In genomic region chr4:147756417-147756816, GRCh38 we compare ENCODE assay signal across 25 cellular contexts. TPM values are rescaled to one million over a fixed set of nuclear protein-coding genes. Genes with fewer than 3 reads are reported as not detected.
DNase-seq lines count a peak whose midpoint lies in the region; ATAC-seq and TF ChIP-seq lines count a peak whose summit lies in the region.
"Had no signal": no experiment of that assay in that cellular context is flagged by ENCODE, and none has a peak within 500 bp of the region (broad histone marks: within the 10 kb centered on the region; RNA-seq: fewer than 3 reads in every experiment).

No MANE protein-coding gene starts in this region.

- H2BK5ac ChIP-seq in neuronal stem cell (ENCODE audit: low read length): no peak overlapping the region

- in situ Hi-C loops in mammary epithelial cell (cut with MboI; ENCODE audit: low sequenced_read_pairs in 2 of 2): no loop called here

- no peak overlapping the region for H2BK12ac ChIP-seq in neuronal stem cell (ENCODE audit: low read length)

- peaks cover 20% of the 10 kb centered on the region for H3K36me3 Mint-ChIP-seq in Caco-2 (ENCODE audit: insufficient read depth, unreplicated experiment)
- H3K36me3 Mint-ChIP-seq: activated naive CD4-positive, alpha-beta T cell treated with anti-CD3 and anti-CD28 coated beads, Interleukin-2, amount 10 ng/mL, durations not matched to agents 7 days and 5 days had no signal

- DNase-seq in Caco-2 (no peak), mammary epithelial cell (peak; percentile 22), testis (no peak), thyroid gland (no peak), neuronal stem cell (ENCODE audit: low spot score) (no peak)
- DNase-seq: activated CD8-positive, alpha-beta T cell treated with anti-CD3 and anti-CD28 coated beads, Interleukin-2, amount 10 ng/mL, durations not matched to agents 7 days and 5 days; activated naive CD4-positive, alpha-beta T cell treated with anti-CD3 and anti-CD28 coated beads, Interleukin-2, amount 10 ng/mL, durations not matched to agents 7 days and 5 days; activated T-cell treated with anti-CD3 and anti-CD28 coated beads, Interleukin-2, amount 50 U/mL, for 24 hours; CD4-positive, alpha-beta T cell; DMS153; head of caudate nucleus; naive thymus-derived CD4-positive, alpha-beta T cell; NCI-H1105 treated with DMSO at 0.1 percent for 48 hours; NCI-H2107; NCI-H524; posterior cingulate gyrus; spleen; stimulated activated CD4-positive, alpha-beta T cell treated with anti-CD3 and anti-CD28 coated beads, Interleukin-4, amount 100 ng/mL, for 24 hours; stimulated activated naive CD8-positive, alpha-beta T cell treated with anti-CD3 and anti-CD28 coated beads, Interleukin-15, amount 100 ng/mL, for 72 hours; T1000 had no signal

- intact Hi-C loops in Caco-2 (cut with micrococcal nuclease; ENCODE audit: unreplicated experiment) (no loop called here), mammary epithelial cell (cut with micrococcal nuclease) (no loop called here), testis (cut with DNase I; ENCODE audit: low total_unique reads) (no loop called here), thyroid gland (cut with DNase I) (no loop called here)

- H3K9ac ChIP-seq in mammary epithelial cell (ENCODE audit: insufficient read depth, low read length): no peak overlapping the region
- no peak overlapping the region for H3K9ac ChIP-seq in neuronal stem cell (ENCODE audit: low read depth, low read length, poor library complexity)

- no peak overlapping the region for H3K14ac ChIP-seq in neuronal stem cell (ENCODE audit: low read length)

- H3K27ac ChIP-seq in mammary epithelial cell (ENCODE audit: insufficient read depth, low read depth, low read length) (no peak overlapping the region), muscle layer of duodenum (ENCODE audit: low read length) (peak overlapping the region; percentile 76), testis (peak overlapping the region; percentile 60 to 85), thyroid gland (no peak overlapping the region), neuronal stem cell (replicated peaks; ENCODE audit: low read length) (no peak overlapping the region)
- H3K27ac ChIP-seq: spleen had no signal

- H3K4me2 ChIP-seq in mammary epithelial cell (ENCODE audit: insufficient read depth, low read depth, low read length): no peak overlapping the region
- H3K4me2 ChIP-seq in neuronal stem cell (ENCODE audit: insufficient read depth, low read length, poor library complexity, severe bottlenecking): no peak overlapping the region

- CTCF ChIA-PET in Caco-2 (lab: Charles Lee): no interaction called here
- CTCF ChIA-PET in mammary epithelial cell (lab: Charles Lee; ENCODE audit: low non-redundant PET): no interaction called here

- H3K79me1 ChIP-seq in neuronal stem cell (ENCODE audit: low read depth, low read length): no peaks in the 10 kb centered on the region

- TF ChIP-seq CTCF in Caco-2 (IDR thresholded peaks at IDR 0.05; ENCODE audit: insufficient read depth in 1 of 2, low read depth in 1 of 2, low read length in 1 of 2, severe bottlenecking in 1 of 2, unreplicated experiment in 1 of 2) (no peak), mammary epithelial cell (conservative IDR thresholded peaks at IDR 0.05 in 1 of 2, IDR thresholded peaks at IDR 0.05 in 1 of 2; ENCODE audit: extremely low read depth in 1 of 2, insufficient read depth in 1 of 2, low read depth in 1 of 2, low read length in 2 of 2) (no peak), testis (IDR thresholded peaks at IDR 0.05) (no peak), thyroid gland (IDR thresholded peaks at IDR 0.05) (no peak)

- TF ChIP-seq POLR2A in testis (IDR thresholded peaks at IDR 0.05): no peak
- no peak for TF ChIP-seq POLR2A in thyroid gland (IDR thresholded peaks at IDR 0.05)

- H3K4me3 ChIP-seq in Caco-2 (ENCODE audit: low read depth, low read length) (no peak overlapping the region), mammary epithelial cell (replicated peaks in 1 of 3; ENCODE audit: insufficient read depth in 1 of 3, low read depth in 2 of 3, low read length in 3 of 3) (no peak overlapping the region), muscle layer of duodenum (ENCODE audit: low read depth in 1 of 2, low read length in 2 of 2) (no peak overlapping the region), testis (no peak overlapping the region), thyroid gland (replicated peaks in 1 of 3) (no peak overlapping the region), neuronal stem cell (ENCODE audit: low read length in 2 of 2) (no peak overlapping the region)
- H3K4me3 ChIP-seq: spleen had no signal

- no peak overlapping the region for H3K4ac ChIP-seq in neuronal stem cell (ENCODE audit: low read length)

- H3K79me2 ChIP-seq in mammary epithelial cell (ENCODE audit: insufficient read depth, low read length): peaks cover 93% of the 10 kb centered on the region

- no peak for ATAC-seq in GM18502 (IDR thresholded peaks at IDR 0.05; ENCODE audit: poor library complexity, unreplicated experiment)
- ATAC-seq: activated CD8-positive, alpha-beta T cell treated with anti-CD3 and anti-CD28 coated beads, Interleukin-2, amount 10 ng/mL, durations not matched to agents 7 days and 5 days; esophagus mucosa; HepG2; naive thymus-derived CD4-positive, alpha-beta T cell; SK-N-SH treated with all-trans-retinoic acid at 6 μM for 48 hours; stimulated activated naive CD8-positive, alpha-beta T cell treated with anti-CD3 and anti-CD28 coated beads, Interleukin-15, amount 100 ng/mL, for 72 hours had no signal

- H2AK5ac ChIP-seq in neuronal stem cell (ENCODE audit: low read depth, low read length): no peak overlapping the region

- H4K91ac ChIP-seq in neuronal stem cell (ENCODE audit: low read depth, low read length, poor library complexity): no peak overlapping the region

- peaks cover 37% of the 10 kb centered on the region for H3K4me1 ChIP-seq in Caco-2
- H3K4me1 ChIP-seq in mammary epithelial cell (ENCODE audit: insufficient read depth, low read length): peaks cover 26% of the 10 kb centered on the region
- peaks cover 4 to 28% of the 10 kb centered on the region in 2 donors for H3K4me1 ChIP-seq in muscle layer of duodenum (ENCODE audit: control insufficient read depth in 1 of 2, insufficient read depth in 2 of 2, low read length in 2 of 2)
- H3K4me1 ChIP-seq in testis: peaks cover 24% of the 10 kb centered on the region
- peaks cover 11 to 27% of the 10 kb centered on the region in 2 donors for H3K4me1 ChIP-seq in thyroid gland
- peaks cover 0 to 5% of the 10 kb centered on the region in 2 donors for H3K4me1 ChIP-seq in neuronal stem cell (ENCODE audit: control insufficient read depth in 2 of 2, insufficient read depth in 1 of 2, low read depth in 1 of 2, low read length in 2 of 2)
- H3K4me1 ChIP-seq: spleen had no signal

- H3K18ac ChIP-seq in neuronal stem cell (ENCODE audit: low read length): no peak overlapping the region

- H2BK120ac ChIP-seq in neuronal stem cell (ENCODE audit: low read depth, low read length): no peak overlapping the region

- no peaks in the 10 kb centered on the region for H3K27me3 ChIP-seq in Caco-2 (replicated peaks; ENCODE audit: control insufficient read depth, insufficient read depth, low read length)
- no peaks in the 10 kb centered on the region for H3K27me3 ChIP-seq in mammary epithelial cell (ENCODE audit: insufficient read depth, low read length)
- H3K27me3 ChIP-seq in muscle layer of duodenum (ENCODE audit: low read depth, low read length): no peaks in the 10 kb centered on the region
- no peaks in the 10 kb centered on the region for H3K27me3 ChIP-seq in testis
- H3K27me3 ChIP-seq in thyroid gland: no peaks in the 10 kb centered on the region
- H3K27me3 ChIP-seq in neuronal stem cell (ENCODE audit: control insufficient read depth in 3 of 3, insufficient read depth in 3 of 3, low read depth in 1 of 3, low read length in 3 of 3): no peaks in the 10 kb centered on the region
- H3K27me3 ChIP-seq: spleen had no signal

- BruUV-seq in Caco-2 (replicated peaks; lab: Mats Ljungman, UMichigan): no TSS peak
- BruUV-seq in mammary epithelial cell (replicated peaks; lab: Mats Ljungman, UMichigan): no TSS peak

- no peaks in the 10 kb centered on the region for H3K27me3 Mint-ChIP-seq in Caco-2 (ENCODE audit: insufficient read depth, unreplicated experiment)
- H3K27me3 Mint-ChIP-seq: activated naive CD4-positive, alpha-beta T cell treated with anti-CD3 and anti-CD28 coated beads, Interleukin-2, amount 10 ng/mL, durations not matched to agents 7 days and 5 days; activated T-cell treated with anti-CD3 and anti-CD28 coated beads, Interleukin-2, amount 50 U/mL, for 24 hours; CD4-positive, alpha-beta T cell; naive thymus-derived CD4-positive, alpha-beta T cell; stimulated activated naive CD8-positive, alpha-beta T cell treated with anti-CD3 and anti-CD28 coated beads, Interleukin-15, amount 100 ng/mL, for 72 hours had no signal

- peaks cover 30% of the 10 kb centered on the region for H3K4me1 Mint-ChIP-seq in Caco-2 (ENCODE audit: low read depth, unreplicated experiment)

- peak overlapping the region; percentile 9 for H3K27ac Mint-ChIP-seq in Caco-2 (ENCODE audit: unreplicated experiment)
- H3K27ac Mint-ChIP-seq: activated CD8-positive, alpha-beta T cell treated with anti-CD3 and anti-CD28 coated beads, Interleukin-2, amount 10 ng/mL, durations not matched to agents 7 days and 5 days; activated naive CD4-positive, alpha-beta T cell treated with anti-CD3 and anti-CD28 coated beads, Interleukin-2, amount 10 ng/mL, durations not matched to agents 7 days and 5 days; activated T-cell treated with anti-CD3 and anti-CD28 coated beads, Interleukin-2, amount 50 U/mL, for 24 hours; CD4-positive, alpha-beta T cell; naive thymus-derived CD4-positive, alpha-beta T cell; stimulated activated naive CD8-positive, alpha-beta T cell treated with anti-CD3 and anti-CD28 coated beads, Interleukin-15, amount 100 ng/mL, for 72 hours had no signal

- H2AFZ ChIP-seq in mammary epithelial cell (ENCODE audit: low read depth, low read length) (no peak overlapping the region), neuronal stem cell (ENCODE audit: low read length) (no peak overlapping the region)

- H2BK15ac ChIP-seq in neuronal stem cell (ENCODE audit: low read length): no peak overlapping the region

- H3K9me3 ChIP-seq in Caco-2 (no peaks in the 10 kb centered on the region), mammary epithelial cell (replicated peaks; ENCODE audit: insufficient read depth, low read length) (no peaks in the 10 kb centered on the region), muscle layer of duodenum (ENCODE audit: control insufficient read depth in 1 of 2, low read length in 2 of 2) (no peaks in the 10 kb centered on the region), testis (no peaks in the 10 kb centered on the region), thyroid gland (no peaks in the 10 kb centered on the region), neuronal stem cell (replicated peaks in 1 of 2; ENCODE audit: control insufficient read depth in 2 of 2, insufficient read depth in 1 of 2, low read depth in 1 of 2, low read length in 2 of 2) (no peaks in the 10 kb centered on the region)
- H3K9me3 ChIP-seq: spleen had no signal

- no peak overlapping the region for H4K8ac ChIP-seq in neuronal stem cell (ENCODE audit: low read depth, low read length)

- dilution Hi-C loops in mammary epithelial cell (cut with HindIII; ENCODE audit: low sequenced_read_pairs): no loop called here

- WGBS in mammary epithelial cell (ENCODE audit: low coverage, missing lambda C conversion rate): 95% methylated on average over 1 of the region's 1 CpG
- 65 to 71% methylated on average over 1 of the region's 1 CpG for WGBS in testis, 2 donors
- 81 to 91% methylated on average over 1 of the region's 1 CpG for WGBS in thyroid gland, 2 donors
- WGBS in neuronal stem cell (ENCODE audit: extremely low coverage in 2 of 2, insufficient read length in 2 of 2, insufficient replicate concordance in 1 of 2), 2 donors: no CpG with 5 or more reads among the region's 1 CpG

- H3K4me3 Mint-ChIP-seq in Caco-2 (ENCODE audit: unreplicated experiment): no peak overlapping the region
- H3K4me3 Mint-ChIP-seq: activated CD8-positive, alpha-beta T cell treated with anti-CD3 and anti-CD28 coated beads, Interleukin-2, amount 10 ng/mL, durations not matched to agents 7 days and 5 days; activated naive CD4-positive, alpha-beta T cell treated with anti-CD3 and anti-CD28 coated beads, Interleukin-2, amount 10 ng/mL, durations not matched to agents 7 days and 5 days; activated T-cell treated with anti-CD3 and anti-CD28 coated beads, Interleukin-2, amount 50 U/mL, for 24 hours; CD4-positive, alpha-beta T cell; naive thymus-derived CD4-positive, alpha-beta T cell; stimulated activated naive CD8-positive, alpha-beta T cell treated with anti-CD3 and anti-CD28 coated beads, Interleukin-15, amount 100 ng/mL, for 72 hours had no signal

- H3K36me3 ChIP-seq in Caco-2 (ENCODE audit: control insufficient read depth, insufficient read depth, low read length) (no peaks in the 10 kb centered on the region), mammary epithelial cell (ENCODE audit: insufficient read depth, low read length) (no peaks in the 10 kb centered on the region), muscle layer of duodenum (ENCODE audit: control insufficient read depth in 1 of 2, insufficient read depth in 2 of 2, low read length in 2 of 2) (no peaks in the 10 kb centered on the region), testis (ENCODE audit: low read depth, missing control alignments) (no peaks in the 10 kb centered on the region), thyroid gland (no peaks in the 10 kb centered on the region), neuronal stem cell (replicated peaks in 1 of 2; ENCODE audit: control insufficient read depth in 2 of 2, insufficient read depth in 2 of 2, low read length in 2 of 2) (no peaks in the 10 kb centered on the region)
- H3K36me3 ChIP-seq: spleen had no signal

- H3K23ac ChIP-seq in neuronal stem cell (ENCODE audit: low read depth, low read length, poor library complexity): no peak overlapping the region

- H4K20me1 ChIP-seq in mammary epithelial cell (ENCODE audit: insufficient read depth, low read length): no peaks in the 10 kb centered on the region

- no peaks in the 10 kb centered on the region for H3K9me3 Mint-ChIP-seq in Caco-2 (ENCODE audit: unreplicated experiment)
- H3K9me3 Mint-ChIP-seq: activated naive CD4-positive, alpha-beta T cell treated with anti-CD3 and anti-CD28 coated beads, Interleukin-2, amount 10 ng/mL, durations not matched to agents 7 days and 5 days; activated T-cell treated with anti-CD3 and anti-CD28 coated beads, Interleukin-2, amount 50 U/mL, for 24 hours; CD4-positive, alpha-beta T cell; naive thymus-derived CD4-positive, alpha-beta T cell; stimulated activated naive CD8-positive, alpha-beta T cell treated with anti-CD3 and anti-CD28 coated beads, Interleukin-15, amount 100 ng/mL, for 72 hours had no signal

- POLR2A ChIA-PET in Caco-2 (lab: Charles Lee): interaction anchor here (0.6 kb wide), 1 partner anchor 20 kb away, joined by 3 read pairs; no protein-coding TSS in a partner anchor

RNA-seq across cellular contexts. Expression of gene ARHGAP10, which starts 24.5 kb away (rescaled TPM):
- total RNA-seq in Caco-2 (2022) (33.2 and 36.6 TPM in 2 replicates), mammary epithelial cell (10 to 100 TPM; 22.5 to 28.8 TPM), testis (100 to 1,000 TPM in 1 of 2 donors, 10 to 100 TPM in 1; 83.5 to 108 TPM), thyroid gland (10 to 100 TPM; 39.5 to 78.4 (median 42.0) TPM)
- polyA plus RNA-seq in mammary epithelial cell (14.5 TPM), testis (ENCODE audit: insufficient read depth, low read depth, low replicate concordance) (17.4 TPM)
- 35.8 TPM for polyA minus RNA-seq in mammary epithelial cell
- 1.2 TPM for polyA plus RNA-seq in neuronal stem cell (2013, experiment 1 of 2)
- polyA plus RNA-seq in neuronal stem cell (2013, experiment 2 of 2): 1.2 TPM

Comparison
In these comparisons a context has a peak if more than half of its experiments do, and no peak if none do; other contexts are left out.
1. H3K27ac ChIP-seq: peak in muscle layer of duodenum (single experiment) and testis (2 of 2); none in mammary epithelial cell (single experiment), thyroid gland (0 of 3) and neuronal stem cell (single experiment).